In genomic region chr17:36176536-36176935, GRCh38 we compare ENCODE assay signal across 3 cellular contexts. TPM values are rescaled to one million over a fixed set of nuclear protein-coding genes. Genes with fewer than 3 reads are reported as not detected.
"Had no signal": no experiment of that assay in that cellular context is flagged by ENCODE, and none has a peak within 500 bp of the region (broad histone marks: within the 10 kb centered on the region; RNA-seq: fewer than 3 reads in every experiment).

Gene TBC1D3B, minus strand, starts transcription at chr17:36176636. Its CDS starts 1,586 bp downstream, at chr17:36175050.

RNA-seq across cellular contexts. Expression of gene TBC1D3B, which starts in this region (rescaled TPM):
- total RNA-seq: M059J, RPMI7951 had no signal
- polyA plus RNA-seq: K562 had no signal
